In the genomic region with DNA sequence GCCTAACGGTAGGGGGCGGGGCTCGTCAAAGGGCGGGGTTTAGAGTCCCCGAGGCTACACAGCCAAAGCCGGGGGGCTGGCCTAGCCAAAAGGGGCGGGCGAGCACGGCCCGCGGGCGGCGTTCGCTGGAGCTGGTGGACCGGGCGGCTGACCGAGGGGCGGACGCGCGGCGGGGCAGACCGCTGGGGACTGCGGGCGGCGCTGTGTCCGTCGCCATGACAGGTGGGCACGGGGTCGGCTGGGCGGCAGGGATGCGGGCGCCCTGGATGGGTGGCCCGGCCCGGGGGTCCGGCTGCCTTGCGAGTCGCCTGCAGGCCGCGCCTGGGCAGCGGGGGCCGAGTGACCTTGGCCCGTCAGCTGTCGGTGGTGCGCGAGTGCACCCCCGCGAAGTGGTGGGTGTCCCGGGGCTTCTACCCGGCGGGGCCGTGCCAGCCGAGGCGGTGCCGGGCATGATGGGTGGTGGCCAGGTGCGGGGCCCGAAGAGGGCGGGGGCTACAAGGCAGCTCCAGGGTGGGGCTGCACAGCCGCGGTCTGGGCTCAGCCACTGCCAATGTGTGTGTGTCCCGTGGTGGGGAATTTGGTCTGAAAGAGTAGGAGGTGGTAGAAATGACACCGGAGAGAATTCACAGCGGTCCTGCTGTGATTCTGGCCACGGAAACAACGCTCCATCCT, we compare ENCODE assay signal across 1 cellular context.
A peak's percentile ranks its signal among the peaks of the same experiment; 100 is the strongest.
TF ChIP-seq lines count a peak whose summit lies in the region.

Gene CARD19, plus strand, starts transcription at position 87 of the 672 bp plus-strand sequence. Its CDS starts 129 bp downstream, at position 216.

TF ChIP-seq in HepG2, 621 proteins besides CTCF, POLR2A, EP300 and RAD21 (continued from another document and continues in another):
- TF ChIP-seq, protein P1, sequence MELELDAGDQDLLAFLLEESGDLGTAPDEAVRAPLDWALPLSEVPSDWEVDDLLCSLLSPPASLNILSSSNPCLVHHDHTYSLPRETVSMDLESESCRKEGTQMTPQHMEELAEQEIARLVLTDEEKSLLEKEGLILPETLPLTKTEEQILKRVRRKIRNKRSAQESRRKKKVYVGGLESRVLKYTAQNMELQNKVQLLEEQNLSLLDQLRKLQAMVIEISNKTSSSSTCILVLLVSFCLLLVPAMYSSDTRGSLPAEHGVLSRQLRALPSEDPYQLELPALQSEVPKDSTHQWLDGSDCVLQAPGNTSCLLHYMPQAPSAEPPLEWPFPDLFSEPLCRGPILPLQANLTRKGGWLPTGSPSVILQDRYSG (CRISPR knock-in tag; IDR thresholded peaks at IDR 0.05), result no peak
- TF ChIP-seq GATAD1 (CRISPR knock-in tag; IDR thresholded peaks at IDR 0.05) (no peak), UBTF (CRISPR knock-in tag; IDR thresholded peaks at IDR 0.05) (no peak; the same call in 1 of the 2 replicates), ZNF776 (CRISPR knock-in tag; IDR thresholded peaks at IDR 0.05) (0 out of 2 replicates have a peak, but pooled peaks have one; percentile 48), TGIF2 (CRISPR knock-in tag; IDR thresholded peaks at IDR 0.05) (no peak), FOXP4 (CRISPR knock-in tag; IDR thresholded peaks at IDR 0.05) (no peak), CC2D1A (CRISPR knock-in tag; IDR thresholded peaks at IDR 0.05) (no peak), CENPT (CRISPR knock-in tag; IDR thresholded peaks at IDR 0.05; ENCODE audit: low read depth) (no peak), XRCC5 (optimal IDR thresholded peaks at IDR 0.05; ENCODE audit: low read length) (no peak), ATM (IDR thresholded peaks at IDR 0.05; ENCODE audit: borderline replicate concordance) (no peak), KLF6 (CRISPR knock-in tag; IDR thresholded peaks at IDR 0.05) (0 out of 2 replicates have a peak, but pooled peaks have one; percentile 43), NAIF1 (CRISPR knock-in tag; IDR thresholded peaks at IDR 0.05; ENCODE audit: borderline replicate concordance) (no peak), EEA1 (CRISPR knock-in tag; IDR thresholded peaks at IDR 0.05; ENCODE audit: borderline replicate concordance) (peak; percentile 89; the same call in 1 of the 2 replicates), MXI1 (IDR thresholded peaks at IDR 0.05; ENCODE audit: borderline replicate concordance, low read depth, low read length) (peak; percentile 55; the same call in 1 of the 3 replicates), HNF4G (IDR thresholded peaks at IDR 0.05; ENCODE audit: borderline replicate concordance, low read depth, low read length) (no peak), HNF4G (CRISPR knock-in tag; IDR thresholded peaks at IDR 0.05; ENCODE audit: borderline replicate concordance, low read depth) (0 out of 2 replicates have a peak, but pooled peaks have one; percentile 56), ATF5 (CRISPR knock-in tag; IDR thresholded peaks at IDR 0.05; ENCODE audit: low read depth) (no peak), ZZZ3 (CRISPR knock-in tag; IDR thresholded peaks at IDR 0.05; ENCODE audit: borderline replicate concordance) (no peak), KDM6A (CRISPR knock-in tag; IDR thresholded peaks at IDR 0.05; ENCODE audit: low read depth) (no peak), ZNF546 (CRISPR knock-in tag; conservative IDR thresholded peaks at IDR 0.05) (no peak), ARNT2 (CRISPR knock-in tag; IDR thresholded peaks at IDR 0.05; ENCODE audit: low read depth) (peak; percentile 85), TEAD2 (CRISPR knock-in tag; IDR thresholded peaks at IDR 0.05) (no peak)
- TF ChIP-seq, protein P2, sequence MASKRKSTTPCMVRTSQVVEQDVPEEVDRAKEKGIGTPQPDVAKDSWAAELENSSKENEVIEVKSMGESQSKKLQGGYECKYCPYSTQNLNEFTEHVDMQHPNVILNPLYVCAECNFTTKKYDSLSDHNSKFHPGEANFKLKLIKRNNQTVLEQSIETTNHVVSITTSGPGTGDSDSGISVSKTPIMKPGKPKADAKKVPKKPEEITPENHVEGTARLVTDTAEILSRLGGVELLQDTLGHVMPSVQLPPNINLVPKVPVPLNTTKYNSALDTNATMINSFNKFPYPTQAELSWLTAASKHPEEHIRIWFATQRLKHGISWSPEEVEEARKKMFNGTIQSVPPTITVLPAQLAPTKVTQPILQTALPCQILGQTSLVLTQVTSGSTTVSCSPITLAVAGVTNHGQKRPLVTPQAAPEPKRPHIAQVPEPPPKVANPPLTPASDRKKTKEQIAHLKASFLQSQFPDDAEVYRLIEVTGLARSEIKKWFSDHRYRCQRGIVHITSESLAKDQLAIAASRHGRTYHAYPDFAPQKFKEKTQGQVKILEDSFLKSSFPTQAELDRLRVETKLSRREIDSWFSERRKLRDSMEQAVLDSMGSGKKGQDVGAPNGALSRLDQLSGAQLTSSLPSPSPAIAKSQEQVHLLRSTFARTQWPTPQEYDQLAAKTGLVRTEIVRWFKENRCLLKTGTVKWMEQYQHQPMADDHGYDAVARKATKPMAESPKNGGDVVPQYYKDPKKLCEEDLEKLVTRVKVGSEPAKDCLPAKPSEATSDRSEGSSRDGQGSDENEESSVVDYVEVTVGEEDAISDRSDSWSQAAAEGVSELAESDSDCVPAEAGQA (IDR thresholded peaks at IDR 0.05; ENCODE audit: low read depth), result no peak
- TF ChIP-seq, protein P2 (CRISPR knock-in tag; IDR thresholded peaks at IDR 0.05; ENCODE audit: borderline replicate concordance), result no peak
- TF ChIP-seq, protein P3, sequence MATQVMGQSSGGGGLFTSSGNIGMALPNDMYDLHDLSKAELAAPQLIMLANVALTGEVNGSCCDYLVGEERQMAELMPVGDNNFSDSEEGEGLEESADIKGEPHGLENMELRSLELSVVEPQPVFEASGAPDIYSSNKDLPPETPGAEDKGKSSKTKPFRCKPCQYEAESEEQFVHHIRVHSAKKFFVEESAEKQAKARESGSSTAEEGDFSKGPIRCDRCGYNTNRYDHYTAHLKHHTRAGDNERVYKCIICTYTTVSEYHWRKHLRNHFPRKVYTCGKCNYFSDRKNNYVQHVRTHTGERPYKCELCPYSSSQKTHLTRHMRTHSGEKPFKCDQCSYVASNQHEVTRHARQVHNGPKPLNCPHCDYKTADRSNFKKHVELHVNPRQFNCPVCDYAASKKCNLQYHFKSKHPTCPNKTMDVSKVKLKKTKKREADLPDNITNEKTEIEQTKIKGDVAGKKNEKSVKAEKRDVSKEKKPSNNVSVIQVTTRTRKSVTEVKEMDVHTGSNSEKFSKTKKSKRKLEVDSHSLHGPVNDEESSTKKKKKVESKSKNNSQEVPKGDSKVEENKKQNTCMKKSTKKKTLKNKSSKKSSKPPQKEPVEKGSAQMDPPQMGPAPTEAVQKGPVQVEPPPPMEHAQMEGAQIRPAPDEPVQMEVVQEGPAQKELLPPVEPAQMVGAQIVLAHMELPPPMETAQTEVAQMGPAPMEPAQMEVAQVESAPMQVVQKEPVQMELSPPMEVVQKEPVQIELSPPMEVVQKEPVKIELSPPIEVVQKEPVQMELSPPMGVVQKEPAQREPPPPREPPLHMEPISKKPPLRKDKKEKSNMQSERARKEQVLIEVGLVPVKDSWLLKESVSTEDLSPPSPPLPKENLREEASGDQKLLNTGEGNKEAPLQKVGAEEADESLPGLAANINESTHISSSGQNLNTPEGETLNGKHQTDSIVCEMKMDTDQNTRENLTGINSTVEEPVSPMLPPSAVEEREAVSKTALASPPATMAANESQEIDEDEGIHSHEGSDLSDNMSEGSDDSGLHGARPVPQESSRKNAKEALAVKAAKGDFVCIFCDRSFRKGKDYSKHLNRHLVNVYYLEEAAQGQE (IDR thresholded peaks at IDR 0.05; ENCODE audit: borderline replicate concordance in 1 of 2, low read depth in 1 of 2, low read length in 2 of 2), result no peak
- TF ChIP-seq, protein P4, sequence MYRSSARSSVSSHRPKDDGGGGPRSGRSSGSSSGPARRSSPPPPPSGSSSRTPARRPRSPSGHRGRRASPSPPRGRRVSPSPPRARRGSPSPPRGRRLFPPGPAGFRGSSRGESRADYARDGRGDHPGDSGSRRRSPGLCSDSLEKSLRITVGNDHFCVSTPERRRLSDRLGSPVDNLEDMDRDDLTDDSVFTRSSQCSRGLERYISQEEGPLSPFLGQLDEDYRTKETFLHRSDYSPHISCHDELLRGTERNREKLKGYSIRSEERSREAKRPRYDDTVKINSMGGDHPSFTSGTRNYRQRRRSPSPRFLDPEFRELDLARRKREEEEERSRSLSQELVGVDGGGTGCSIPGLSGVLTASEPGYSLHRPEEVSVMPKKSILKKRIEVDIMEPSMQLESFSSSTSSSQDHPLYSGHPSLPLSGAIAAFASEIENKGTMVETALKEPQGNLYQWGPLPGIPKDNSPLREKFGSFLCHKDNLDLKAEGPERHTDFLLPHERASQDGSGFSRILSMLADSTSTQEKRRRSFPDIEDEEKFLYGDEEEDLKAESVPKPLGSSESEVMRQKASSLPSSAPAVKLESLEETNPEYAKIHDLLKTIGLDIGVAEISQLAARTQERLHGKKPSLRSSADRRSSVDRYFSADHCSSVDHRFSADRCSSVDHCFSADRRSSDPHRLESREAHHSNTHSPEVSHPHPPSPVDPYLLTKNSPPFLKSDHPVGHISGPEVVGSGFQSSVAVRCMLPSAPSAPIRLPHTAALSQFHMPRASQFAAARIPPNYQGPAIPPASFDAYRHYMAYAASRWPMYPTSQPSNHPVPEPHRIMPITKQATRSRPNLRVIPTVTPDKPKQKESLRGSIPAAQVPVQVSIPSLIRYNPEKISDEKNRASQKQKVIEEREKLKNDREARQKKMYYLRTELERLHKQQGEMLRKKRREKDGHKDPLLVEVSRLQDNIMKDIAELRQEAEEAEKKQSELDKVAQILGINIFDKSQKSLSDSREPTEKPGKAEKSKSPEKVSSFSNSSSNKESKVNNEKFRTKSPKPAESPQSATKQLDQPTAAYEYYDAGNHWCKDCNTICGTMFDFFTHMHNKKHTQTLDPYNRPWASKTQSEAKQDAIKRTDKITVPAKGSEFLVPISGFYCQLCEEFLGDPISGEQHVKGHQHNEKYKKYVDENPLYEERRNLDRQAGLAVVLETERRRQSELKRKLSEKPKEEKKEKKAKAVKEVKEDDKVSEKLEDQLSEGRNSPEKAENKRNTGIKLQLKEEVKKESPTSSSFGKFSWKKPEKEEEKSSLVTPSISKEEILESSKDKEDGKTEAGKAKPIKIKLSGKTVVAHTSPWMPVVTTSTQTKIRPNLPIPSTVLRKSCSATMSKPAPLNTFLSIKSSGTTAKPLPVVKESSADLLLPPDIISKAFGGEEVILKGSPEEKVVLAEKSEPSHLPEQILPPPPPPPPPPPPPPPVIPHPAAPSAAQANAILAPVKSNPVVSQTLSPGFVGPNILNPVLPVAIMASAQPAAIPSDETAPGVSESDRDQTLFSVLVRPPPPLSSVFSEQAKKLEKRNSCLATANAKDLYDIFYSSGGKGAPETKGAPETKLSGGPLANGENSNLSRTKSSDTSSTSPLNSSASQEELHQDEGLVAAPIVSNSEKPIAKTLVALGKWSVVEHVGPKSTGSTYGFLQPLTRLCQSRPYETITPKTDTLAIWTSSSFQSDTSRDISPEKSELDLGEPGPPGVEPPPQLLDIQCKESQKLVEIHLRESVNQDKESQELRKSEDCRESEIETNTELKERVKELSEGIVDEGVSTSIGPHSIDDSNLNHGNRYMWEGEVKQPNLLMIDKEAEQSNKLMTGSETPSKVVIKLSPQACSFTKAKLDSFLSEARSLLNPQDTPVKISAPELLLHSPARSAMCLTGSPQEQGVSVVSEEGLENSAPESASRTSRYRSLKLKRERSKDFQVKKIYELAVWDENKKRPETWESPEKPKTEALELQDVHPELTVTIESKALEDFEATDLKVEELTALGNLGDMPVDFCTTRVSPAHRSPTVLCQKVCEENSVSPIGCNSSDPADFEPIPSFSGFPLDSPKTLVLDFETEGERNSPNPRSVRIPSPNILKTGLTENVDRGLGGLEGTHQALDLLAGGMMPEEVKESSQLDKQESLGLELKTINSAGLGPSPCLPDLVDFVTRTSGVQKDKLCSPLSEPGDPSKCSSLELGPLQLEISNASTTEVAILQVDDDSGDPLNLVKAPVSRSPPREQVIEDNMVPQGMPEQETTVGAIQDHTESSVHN (CRISPR knock-in tag; IDR thresholded peaks at IDR 0.05), result no peak
